8 cellular contexts compared by ENCODE assay signal in the genomic region with DNA sequence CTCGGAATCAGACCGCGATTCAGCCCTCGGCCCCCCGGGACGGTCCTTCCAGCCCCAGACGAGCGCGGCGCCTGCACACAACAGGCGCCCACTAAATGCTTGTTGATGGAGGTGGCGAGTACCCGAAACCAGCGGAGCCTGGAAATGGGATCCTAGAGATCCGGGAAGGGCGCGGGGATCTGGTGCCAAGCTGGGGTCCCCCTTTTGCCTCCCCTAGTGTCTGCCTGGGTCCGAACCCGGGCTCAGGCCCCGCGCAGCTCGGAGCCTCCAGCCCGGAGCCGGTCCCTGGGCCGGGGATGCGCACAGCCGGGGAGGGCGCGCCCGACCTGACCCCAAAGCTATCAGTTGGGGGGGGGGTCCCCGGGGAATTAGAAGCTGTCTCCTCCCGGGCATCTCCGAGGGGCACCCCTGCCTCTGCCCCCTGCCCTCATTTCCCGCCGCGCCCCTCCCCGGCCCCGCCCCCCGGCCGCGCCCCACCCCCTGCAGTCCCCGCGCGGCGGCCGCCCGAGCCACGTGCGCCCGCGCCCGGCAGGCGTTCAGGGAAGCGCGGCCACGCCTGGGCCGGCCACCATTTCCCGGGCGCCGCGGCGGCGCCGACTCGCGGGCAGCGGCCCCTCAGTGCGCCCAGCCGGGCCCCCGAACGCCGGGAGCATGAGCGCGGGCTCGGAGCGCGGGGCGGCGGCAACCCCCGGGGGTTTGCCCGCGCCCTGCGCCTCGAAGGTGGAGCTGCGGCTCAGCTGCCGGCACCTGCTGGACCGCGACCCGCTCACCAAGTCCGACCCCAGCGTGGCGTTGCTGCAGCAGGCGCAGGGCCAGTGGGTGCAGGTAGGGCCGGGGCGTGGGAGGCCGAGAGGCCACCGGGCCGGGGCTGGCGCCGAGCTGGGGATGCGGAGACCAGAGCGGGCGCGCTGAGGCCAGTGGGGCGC. TPM values are rescaled to one million over a fixed set of nuclear protein-coding genes. Genes with fewer than 3 reads are reported as not detected.
DNase-seq lines count a peak whose midpoint lies in the region; ATAC-seq, FAIRE-seq and TF ChIP-seq lines count a peak whose summit lies in the region.

Gene CPNE7, plus strand, starts transcription at position 512 of the 926 bp plus-strand sequence. Its CDS starts 140 bp downstream, at position 652.

- H3K4me1 Mint-ChIP-seq in stimulated activated naive B cell treated with anti-CD40 and anti-IgM and Interleukin-4, amounts not matched to agents 10 μg/mL and 1 μg/mL and 100 μg/mL, for 72 hours: peaks cover 17 to 29% of the 10 kb centered on the region in 2 donors

- peak within 1 kb of the TSS; percentile 42 for H3K27ac Mint-ChIP-seq in stimulated activated naive B cell treated with anti-CD40 and anti-IgM and Interleukin-4, amounts not matched to agents 10 μg/mL and 1 μg/mL and 100 μg/mL, for 72 hours

- no peaks in the 10 kb centered on the region for H3K27me3 ChIP-seq in SJCRH30

- peaks cover 12% of the 10 kb centered on the region for H3K4me1 ChIP-seq in SJCRH30

- DNase-seq in 8988T (peak; percentile 95), GM12891 (ENCODE audit: insufficient read length, low spot score) (peak; percentile 74), SW480 (ENCODE audit: low spot score) (peak; percentile 25), frontal cortex (ENCODE audit: low spot score in 2 of 2) (peak; percentile 62 to 67), SJCRH30 (no peak), cortex of kidney (lab: John Stamatoyannopoulos, UW) (no peak), hippocampal formation (lab: John Stamatoyannopoulos, UW) (no peak)
- no peak for DNase-seq in stimulated activated naive B cell treated with anti-CD40 and anti-IgM and Interleukin-4, amounts not matched to agents 10 μg/mL and 1 μg/mL and 100 μg/mL, for 72 hours

- peak within 1 kb of the TSS; percentile 81 to 82 for H3K4me3 Mint-ChIP-seq in stimulated activated naive B cell treated with anti-CD40 and anti-IgM and Interleukin-4, amounts not matched to agents 10 μg/mL and 1 μg/mL and 100 μg/mL, for 72 hours

- H3K36me3 ChIP-seq in SJCRH30: no peaks in the 10 kb centered on the region

- peaks cover 12 to 23% of the 10 kb centered on the region in 2 donors for H3K27me3 Mint-ChIP-seq in stimulated activated naive B cell treated with anti-CD40 and anti-IgM and Interleukin-4, amounts not matched to agents 10 μg/mL and 1 μg/mL and 100 μg/mL, for 72 hours

- ATAC-seq in stimulated activated naive B cell treated with anti-CD40 and anti-IgM and Interleukin-4, amounts not matched to agents 10 μg/mL and 1 μg/mL and 100 μg/mL, for 72 hours (replicated peaks): peak; percentile 46 to 50

- H3K36me3 Mint-ChIP-seq in stimulated activated naive B cell treated with anti-CD40 and anti-IgM and Interleukin-4, amounts not matched to agents 10 μg/mL and 1 μg/mL and 100 μg/mL, for 72 hours: peaks cover 0 to 4% of the 10 kb centered on the region in 2 donors

- H3K27ac ChIP-seq in SJCRH30: no peak within 1 kb of the TSS

- no peaks in the 10 kb centered on the region; the same call in 1 of the 2 replicates for H3K9me3 ChIP-seq in SJCRH30 (replicated peaks)

- no peak for TF ChIP-seq POLR2A in GM12891 (IDR thresholded peaks at IDR 0.05; ENCODE audit: low read depth, low read length)

- no peak within 1 kb of the TSS for H3K4me3 ChIP-seq in SJCRH30

- peak; percentile 38 for FAIRE-seq in GM12891 (lab: Jason Lieb, UNC)
- no peak for FAIRE-seq in frontal cortex (lab: Jason Lieb, UNC)

- no peaks in the 10 kb centered on the region for H3K9me3 Mint-ChIP-seq in stimulated activated naive B cell treated with anti-CD40 and anti-IgM and Interleukin-4, amounts not matched to agents 10 μg/mL and 1 μg/mL and 100 μg/mL, for 72 hours

TF ChIP-seq in GM12891, 5 proteins besides CTCF, POLR2A, EP300 and RAD21:
- no peak for TF ChIP-seq PAX5 (IDR thresholded peaks at IDR 0.05; ENCODE audit: insufficient read depth, low read length, severe bottlenecking)
- TF ChIP-seq TAF1 (IDR thresholded peaks at IDR 0.05; ENCODE audit: low read depth, low read length): no peak
- no peak for TF ChIP-seq SPI1 (IDR thresholded peaks at IDR 0.05; ENCODE audit: low read depth, low read length)
- TF ChIP-seq POLR2AphosphoS5 (IDR thresholded peaks at IDR 0.05; ENCODE audit: low read depth, low read length): no peak
- no peak for TF ChIP-seq POU2F2 (IDR thresholded peaks at IDR 0.05; ENCODE audit: low read depth, low read length)

RNA-seq across cellular contexts. Expression of gene CPNE7, which starts in this region (rescaled TPM):
- polyA plus RNA-seq in GM12891 (2012; ENCODE audit: low read depth, missing spikeins): 22.2 TPM
- 15.1 TPM for total RNA-seq in frontal cortex
- not detected in 2 replicates for total RNA-seq in SJCRH30 (2014; rRNA removed; shearing (Covaris generic))

Comparison
In these comparisons a context has a peak if more than half of its experiments do, and no peak if none do; other contexts are left out.
1. RNA of gene CPNE7 (total RNA-seq): 15.1 TPM in frontal cortex (single experiment); not detected in SJCRH30; every median in the first group is over 10 times any median in the second.
2. DNase-seq: peak in 8988T (single experiment), GM12891 (single experiment), SW480 (single experiment) and frontal cortex (2 of 2); none in stimulated activated naive B cell treated with anti-CD40 and anti-IgM and Interleukin-4, amounts not matched to agents 10 μg/mL and 1 μg/mL and 100 μg/mL, for 72 hours (single experiment), SJCRH30 (0 of 2), cortex of kidney (single experiment) and hippocampal formation (0 of 2).